Comparison of ENCODE assay signal across 1 cellular context in genomic region chr16:70684146-70685060, GRCh38.
TF ChIP-seq lines count a peak whose summit lies in the region.

No MANE protein-coding gene starts in this region.

TF ChIP-seq in GM23338, 12 proteins besides CTCF, POLR2A, EP300 and RAD21:
- TF ChIP-seq, protein P1, sequence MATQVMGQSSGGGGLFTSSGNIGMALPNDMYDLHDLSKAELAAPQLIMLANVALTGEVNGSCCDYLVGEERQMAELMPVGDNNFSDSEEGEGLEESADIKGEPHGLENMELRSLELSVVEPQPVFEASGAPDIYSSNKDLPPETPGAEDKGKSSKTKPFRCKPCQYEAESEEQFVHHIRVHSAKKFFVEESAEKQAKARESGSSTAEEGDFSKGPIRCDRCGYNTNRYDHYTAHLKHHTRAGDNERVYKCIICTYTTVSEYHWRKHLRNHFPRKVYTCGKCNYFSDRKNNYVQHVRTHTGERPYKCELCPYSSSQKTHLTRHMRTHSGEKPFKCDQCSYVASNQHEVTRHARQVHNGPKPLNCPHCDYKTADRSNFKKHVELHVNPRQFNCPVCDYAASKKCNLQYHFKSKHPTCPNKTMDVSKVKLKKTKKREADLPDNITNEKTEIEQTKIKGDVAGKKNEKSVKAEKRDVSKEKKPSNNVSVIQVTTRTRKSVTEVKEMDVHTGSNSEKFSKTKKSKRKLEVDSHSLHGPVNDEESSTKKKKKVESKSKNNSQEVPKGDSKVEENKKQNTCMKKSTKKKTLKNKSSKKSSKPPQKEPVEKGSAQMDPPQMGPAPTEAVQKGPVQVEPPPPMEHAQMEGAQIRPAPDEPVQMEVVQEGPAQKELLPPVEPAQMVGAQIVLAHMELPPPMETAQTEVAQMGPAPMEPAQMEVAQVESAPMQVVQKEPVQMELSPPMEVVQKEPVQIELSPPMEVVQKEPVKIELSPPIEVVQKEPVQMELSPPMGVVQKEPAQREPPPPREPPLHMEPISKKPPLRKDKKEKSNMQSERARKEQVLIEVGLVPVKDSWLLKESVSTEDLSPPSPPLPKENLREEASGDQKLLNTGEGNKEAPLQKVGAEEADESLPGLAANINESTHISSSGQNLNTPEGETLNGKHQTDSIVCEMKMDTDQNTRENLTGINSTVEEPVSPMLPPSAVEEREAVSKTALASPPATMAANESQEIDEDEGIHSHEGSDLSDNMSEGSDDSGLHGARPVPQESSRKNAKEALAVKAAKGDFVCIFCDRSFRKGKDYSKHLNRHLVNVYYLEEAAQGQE (IDR thresholded peaks at IDR 0.05; ENCODE audit: unreplicated experiment) = no peak
- TF ChIP-seq ZNF462 (CRISPR knock-in tag; IDR thresholded peaks at IDR 0.05) = no peak
- no peak for TF ChIP-seq POLR2AphosphoS5 (IDR thresholded peaks at IDR 0.05; ENCODE audit: low read depth)
- TF ChIP-seq ZNF114 (CRISPR knock-in tag; IDR thresholded peaks at IDR 0.05) = no peak
- TF ChIP-seq STAT1 (IDR thresholded peaks at IDR 0.05; ENCODE audit: unreplicated experiment) = no peak
- TF ChIP-seq ETS1 (IDR thresholded peaks at IDR 0.05) = no peak
- TF ChIP-seq EZH2 (IDR thresholded peaks at IDR 0.05; ENCODE audit: low read depth, unreplicated experiment) = no peak
- TF ChIP-seq CREB1 (CRISPR knock-in tag; IDR thresholded peaks at IDR 0.05; ENCODE audit: low read depth) = no peak
- TF ChIP-seq EZH2phosphoT487 (IDR thresholded peaks at IDR 0.05; ENCODE audit: unreplicated experiment) = no peak
- TF ChIP-seq JUNB (IDR thresholded peaks at IDR 0.05; ENCODE audit: unreplicated experiment) = no peak
TF ChIP-seq in GM23338: peak in this region for 0.
